22 cellular contexts compared by ENCODE assay signal in genomic region chr2:182937864-182938263, GRCh38.
DNase-seq lines count a peak whose midpoint lies in the region; ATAC-seq, FAIRE-seq and TF ChIP-seq lines count a peak whose summit lies in the region.
"Had no signal": no experiment of that assay in that cellular context is flagged by ENCODE, and none has a peak within 500 bp of the region (broad histone marks: within the 10 kb centered on the region; RNA-seq: fewer than 3 reads in every experiment).

No MANE protein-coding gene starts in this region.

- no peaks in the 10 kb centered on the region for H3K9me2 ChIP-seq in OCI-LY7 (ENCODE audit: insufficient read depth, low read length)

- H4K20me1 ChIP-seq in OCI-LY7 (ENCODE audit: insufficient read depth, low read length) = no peaks in the 10 kb centered on the region

- CTCF ChIA-PET in OCI-LY7 (lab: Charles Lee; ENCODE audit: unreplicated experiment) = no interaction called here

- ATAC-seq in GM21367 (IDR thresholded peaks at IDR 0.05; ENCODE audit: unreplicated experiment) = no peak
- ATAC-seq: GM12878, HCT116 had no signal

- no peaks in the 10 kb centered on the region for H3K79me2 ChIP-seq in OCI-LY7 (ENCODE audit: insufficient read depth, low read depth, low read length)

- FAIRE-seq in bronchial epithelial cell (lab: Jason Lieb, UNC) = no peak
- FAIRE-seq: GM12878, GM19239 had no signal

- H3K9me3 ChIP-seq in OCI-LY7 (ENCODE audit: low read length) = no peaks in the 10 kb centered on the region
- H3K9me3 ChIP-seq: BE2C had no signal

- H3K27ac ChIP-seq in OCI-LY7 (ENCODE audit: low read depth, low read length, poor library complexity, severe bottlenecking) = no peak overlapping the region
- H3K27ac ChIP-seq in dorsolateral prefrontal cortex = no peak overlapping the region
- H3K27ac ChIP-seq: HL-60 had no signal

- H3K27me3 ChIP-seq in bronchial epithelial cell (ENCODE audit: control insufficient read depth, insufficient read depth, low read length) = no peaks in the 10 kb centered on the region
- no peaks in the 10 kb centered on the region for H3K27me3 ChIP-seq in dorsolateral prefrontal cortex
- H3K27me3 ChIP-seq: BE2C had no signal

- H3K4me2 ChIP-seq in OCI-LY7 (ENCODE audit: low read length) = no peak overlapping the region

- H3K36me3 ChIP-seq in OCI-LY7 (ENCODE audit: insufficient read depth, low read length) (no peaks in the 10 kb centered on the region), bronchial epithelial cell (ENCODE audit: control insufficient read depth, insufficient read depth, low read length) (peaks cover 1% of the 10 kb centered on the region)
- H3K36me3 ChIP-seq: BE2C had no signal

- no peak for DNase-seq in OCI-LY7 (ENCODE audit: low spot score)
- DNase-seq in bronchial epithelial cell (ENCODE audit: low read depth) = peak; percentile 78
- DNase-seq in iris pigment epithelial cell (ENCODE audit: low read depth) = peak; percentile 18
- no peak for DNase-seq in dorsolateral prefrontal cortex
- no peak for DNase-seq in central memory CD4-positive, alpha-beta T cell
- DNase-seq: BE2C; C1 segment of cervical spinal cord; CD4-positive, CD25-positive, alpha-beta regulatory T cell; CD8-positive, alpha-beta memory T cell; COR-L47; DMS 273 treated with DMSO at 0.1 percent for 48 hours; DMS53; DND-41; EL; GOT3; H7; HFFc6 had no signal

- POLR2A ChIA-PET in OCI-LY7 (lab: Charles Lee) = interaction anchor here (0.6 to 1.4 kb wide), 4 partner anchors 13 to 142 kb away, joined by 3 read pairs; no protein-coding TSS in a partner anchor

- intact Hi-C loops in OCI-LY7 (cut with micrococcal nuclease; ENCODE audit: unreplicated experiment) (no loop called here), dorsolateral prefrontal cortex (cut with DNase I) (no loop called here)

- H2AFZ ChIP-seq in OCI-LY7 (ENCODE audit: low read length) = peak overlapping the region; percentile 13; the same call in 1 of the 2 replicates

- no TSS peak for BruUV-seq in OCI-LY7 (replicated peaks; lab: Mats Ljungman, UMichigan)

- H3K4me3 ChIP-seq in OCI-LY7 (ENCODE audit: low read depth, low read length, poor library complexity, severe bottlenecking) = no peak overlapping the region
- H3K4me3 ChIP-seq in bronchial epithelial cell (ENCODE audit: low read depth, low read length) = no peak overlapping the region
- no peak overlapping the region for H3K4me3 ChIP-seq in dorsolateral prefrontal cortex
- H3K4me3 ChIP-seq: GM12878 had no signal

- TF ChIP-seq CTCF in OCI-LY7 (conservative IDR thresholded peaks at IDR 0.05; ENCODE audit: low read length) = no peak
- no peak for TF ChIP-seq CTCF in bronchial epithelial cell (IDR thresholded peaks at IDR 0.05; ENCODE audit: insufficient read depth, low read length, severe bottlenecking)
- TF ChIP-seq CTCF in dorsolateral prefrontal cortex (IDR thresholded peaks at IDR 0.05 in 54 of 56, conservative IDR thresholded peaks at IDR 0.05 in 2 of 56; ENCODE audit: low read depth in 1 of 56, partially characterized antibody in 56 of 56) = no peak

- peaks cover 14% of the 10 kb centered on the region for H3K4me1 ChIP-seq in OCI-LY7 (ENCODE audit: insufficient read depth, low read length, poor library complexity, severe bottlenecking)
- H3K4me1 ChIP-seq: BE2C had no signal

Comparison
In these comparisons a context has a peak if more than half of its experiments do, and no peak if none do; other contexts are left out.
1. DNase-seq: peak in bronchial epithelial cell (single experiment) and iris pigment epithelial cell (single experiment); none in OCI-LY7 (single experiment), dorsolateral prefrontal cortex (0 of 10) and central memory CD4-positive, alpha-beta T cell (single experiment).